Comparison of ENCODE assay signal across 23 cellular contexts in genomic region chr2:153811516-153811915, GRCh38.
DNase-seq lines count a peak whose midpoint lies in the region; ATAC-seq and FAIRE-seq lines count a peak whose summit lies in the region.
"Had no signal": no experiment of that assay in that cellular context is flagged by ENCODE, and none has a peak within 500 bp of the region (broad histone marks: within the 10 kb centered on the region; RNA-seq: fewer than 3 reads in every experiment).

No MANE protein-coding gene starts in this region.

- WGBS in right cardiac atrium, result 40% methylated on average over 1 of the region's 1 CpG
- 7 to 32% (median 19%) methylated on average over 1 of the region's 1 CpG for WGBS in small intestine, 3 donors

- intact Hi-C loops in right cardiac atrium (cut with DNase I), result no loop called here

- H3K4me1 ChIP-seq in right cardiac atrium (ENCODE audit: control insufficient read depth, insufficient read depth, low read length), result no peaks in the 10 kb centered on the region
- no peaks in the 10 kb centered on the region for H3K4me1 ChIP-seq in small intestine (ENCODE audit: control insufficient read depth in 2 of 2, insufficient read depth in 1 of 2, low read depth in 1 of 2, low read length in 1 of 2)
- H3K4me1 ChIP-seq: BLaER1 treated with 17β-estradiol and CSF1 and Interleukin-3, amounts not matched to agents 10 nM and 100 nM had no signal

- DNase-seq in NCI-H146 (lab: John Stamatoyannopoulos, UW) (peak; percentile 2), medulla oblongata (ENCODE audit: extremely low spot score) (peak; percentile 75), substantia nigra (lab: John Stamatoyannopoulos, UW) (peak in 3 of 49 donors; percentile 8 to 22 (median 13)), right cardiac atrium (no peak), small intestine (no peak)
- DNase-seq: CD4-positive, alpha-beta memory T cell; H9; HFFc6; MV-4-11; NCI-H1105 treated with DMSO at 0.1 percent for 48 hours; NCI-H187 treated with DMSO at 0.1 percent for 48 hours; NCI-H2107; NCI-H2227 treated with DMSO at 0.1 percent for 48 hours; NCI-H510A; NCI-H774; OCI-M1; Right ventricle myocardium superior had no signal

- H3K4me3 ChIP-seq in right cardiac atrium (ENCODE audit: low read length) (no peak overlapping the region), small intestine (ENCODE audit: low read depth in 1 of 2, low read length in 2 of 2) (no peak overlapping the region)
- H3K4me3 ChIP-seq: BLaER1 treated with 17β-estradiol and CSF1 and Interleukin-3, amounts not matched to agents 10 nM and 100 nM had no signal

- H3K9me3 ChIP-seq in right cardiac atrium (ENCODE audit: control insufficient read depth, low read length) (no peaks in the 10 kb centered on the region), small intestine (ENCODE audit: control insufficient read depth, low read depth) (no peaks in the 10 kb centered on the region)

- FAIRE-seq in small intestine (lab: Jason Lieb, UNC), result no peak
- FAIRE-seq: GM12891, RCC 7860 had no signal

- H3K27me3 ChIP-seq in right cardiac atrium (ENCODE audit: control insufficient read depth, insufficient read depth), result no peaks in the 10 kb centered on the region
- H3K27me3 ChIP-seq in small intestine (ENCODE audit: control insufficient read depth in 2 of 2, insufficient read depth in 2 of 2, low read length in 2 of 2), result no peaks in the 10 kb centered on the region
- H3K27me3 ChIP-seq: BLaER1 treated with 17β-estradiol and CSF1 and Interleukin-3, amounts not matched to agents 10 nM and 100 nM had no signal

- peak overlapping the region; percentile 70 for H3K27ac ChIP-seq in cingulate gyrus (ENCODE audit: low read depth, low read length)
- H3K27ac ChIP-seq in substantia nigra (ENCODE audit: low read depth, low read length, poor library complexity, severe bottlenecking), result peak overlapping the region; percentile 52
- H3K27ac ChIP-seq in right cardiac atrium (ENCODE audit: low read length), result no peak overlapping the region
- no peak overlapping the region for H3K27ac ChIP-seq in small intestine (ENCODE audit: low read depth in 1 of 2, low read length in 1 of 2)
- H3K27ac ChIP-seq: BLaER1 treated with 17β-estradiol and CSF1 and Interleukin-3, amounts not matched to agents 10 nM and 100 nM had no signal

- H3K36me3 ChIP-seq in small intestine (ENCODE audit: control insufficient read depth in 2 of 2, insufficient read depth in 2 of 2, low read length in 2 of 2), result no peaks in the 10 kb centered on the region
- H3K36me3 ChIP-seq: BLaER1 treated with 17β-estradiol and CSF1 and Interleukin-3, amounts not matched to agents 10 nM and 100 nM had no signal

- ATAC-seq in right cardiac atrium (no peak), HG03469 (IDR thresholded peaks at IDR 0.05; ENCODE audit: unreplicated experiment) (no peak), GM21526 (IDR thresholded peaks at IDR 0.05; ENCODE audit: low FRiP score, unreplicated experiment) (no peak)

Comparison
In these comparisons a context has a peak if more than half of its experiments do, and no peak if none do; other contexts are left out.
1. DNase-seq: peak in NCI-H146 (single experiment) and medulla oblongata (single experiment); none in right cardiac atrium (0 of 3) and small intestine (single experiment).
2. H3K27ac ChIP-seq: peak in cingulate gyrus (single experiment) and substantia nigra (single experiment); none in right cardiac atrium (single experiment) and small intestine (0 of 2).